In genomic region chr11:1541474-1542204, GRCh38 we compare ENCODE assay signal across 1 cellular context.
TF ChIP-seq lines count a peak whose summit lies in the region.

No MANE protein-coding gene starts in this region.

TF ChIP-seq in HepG2, 621 proteins besides CTCF, POLR2A, EP300 and RAD21 (continued from another document):
- no peak for TF ChIP-seq NONO (IDR thresholded peaks at IDR 0.05)
- no peak for TF ChIP-seq NONO (CRISPR knock-in tag; conservative IDR thresholded peaks at IDR 0.05)
- peak; percentile 96 for TF ChIP-seq ARNTL (CRISPR knock-in tag; IDR thresholded peaks at IDR 0.05)
- TF ChIP-seq BRCA1 (CRISPR knock-in tag; IDR thresholded peaks at IDR 0.05): no peak
- TF ChIP-seq ZMYM4 (CRISPR knock-in tag; IDR thresholded peaks at IDR 0.05): no peak
- no peak for TF ChIP-seq TCF7 (IDR thresholded peaks at IDR 0.05; ENCODE audit: low read depth)
- no peak for TF ChIP-seq SATB2 (CRISPR knock-in tag; IDR thresholded peaks at IDR 0.05)
- TF ChIP-seq ZNF274 (CRISPR knock-in tag; IDR thresholded peaks at IDR 0.05): 0 out of 2 replicates have a peak, but pooled peaks have one; percentile 29
- TF ChIP-seq DR1 (CRISPR knock-in tag; IDR thresholded peaks at IDR 0.05): no peak
- no peak for TF ChIP-seq ZNF703 (CRISPR knock-in tag; IDR thresholded peaks at IDR 0.05; ENCODE audit: borderline replicate concordance)
- no peak for TF ChIP-seq EEA1 (CRISPR knock-in tag; IDR thresholded peaks at IDR 0.05; ENCODE audit: borderline replicate concordance)
- no peak for TF ChIP-seq SP140L (CRISPR knock-in tag; IDR thresholded peaks at IDR 0.05; ENCODE audit: borderline replicate concordance)
- no peak for TF ChIP-seq ZNF672 (CRISPR knock-in tag; IDR thresholded peaks at IDR 0.05)
- TF ChIP-seq ZHX2 (IDR thresholded peaks at IDR 0.05; ENCODE audit: low read depth): no peak
- TF ChIP-seq ZHX2 (CRISPR knock-in tag; IDR thresholded peaks at IDR 0.05; ENCODE audit: borderline replicate concordance): no peak
- peak; percentile 31; the same call in 1 of the 2 replicates for TF ChIP-seq UBTF (CRISPR knock-in tag; IDR thresholded peaks at IDR 0.05)
- TF ChIP-seq TRIM22 (IDR thresholded peaks at IDR 0.05): no peak
